In the genomic region with DNA sequence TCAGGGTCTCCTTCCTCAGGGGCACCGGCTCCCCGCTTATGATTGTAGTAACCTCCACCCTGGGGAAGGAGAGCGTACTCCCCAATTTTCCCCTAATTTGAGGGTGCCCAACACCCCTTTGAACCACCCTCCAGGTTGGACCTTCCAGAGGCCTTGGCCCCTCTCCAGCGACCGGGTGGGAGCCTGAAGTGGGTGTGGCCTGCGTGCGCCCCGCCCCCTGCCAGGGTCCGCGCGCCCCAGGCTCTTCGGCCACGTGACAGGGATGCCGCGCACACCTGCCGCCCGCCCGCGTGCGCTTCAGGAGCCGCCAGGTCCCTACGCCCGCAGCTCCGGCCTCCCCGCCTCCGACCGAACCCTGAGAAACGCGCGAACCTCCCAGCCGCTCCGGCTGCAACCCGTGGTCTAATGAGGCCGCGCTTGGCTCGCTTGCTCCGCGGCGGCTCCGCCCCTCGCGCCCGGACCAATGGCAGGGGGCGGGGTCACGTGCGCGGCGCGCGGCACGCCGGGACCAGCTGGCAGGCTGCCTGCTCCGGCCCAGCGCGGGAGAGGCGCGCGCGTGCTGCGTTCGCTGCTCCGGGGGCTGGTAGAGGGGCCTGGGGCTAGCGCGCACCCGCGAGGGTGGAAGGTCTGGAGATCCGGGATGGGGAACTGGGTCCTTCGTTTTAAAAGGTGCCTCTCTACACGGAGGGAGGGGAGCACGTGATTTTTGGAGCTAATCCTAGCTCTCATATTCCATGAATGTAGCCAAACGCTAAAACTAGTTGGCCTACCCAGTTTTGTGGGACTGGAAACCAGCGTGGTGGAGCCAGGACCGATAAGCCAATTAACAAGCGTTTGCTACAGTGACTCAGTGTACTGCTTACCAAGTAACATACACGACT, we compare ENCODE assay signal across 8 cellular contexts. TPM values are rescaled to one million over a fixed set of nuclear protein-coding genes. Genes with fewer than 3 reads are reported as not detected.
A peak's percentile ranks its signal among the peaks of the same experiment; 100 is the strongest.
DNase-seq lines count a peak whose midpoint lies in the region; ATAC-seq and TF ChIP-seq lines count a peak whose summit lies in the region.

Gene FOXRED2, minus strand, starts transcription at position 404 of the 881 bp plus-strand sequence. CDS start 618 bp downstream, outside the sequence.

- H3K4me1 ChIP-seq in Panc1 (ENCODE audit: control insufficient read depth, insufficient read depth, low read length) (no peaks in the 10 kb centered on the region), esophagus squamous epithelium (peaks cover 34 to 68% (median 40%) of the 10 kb centered on the region in 3 donors)

- TF ChIP-seq CTCF in Panc1 (IDR thresholded peaks at IDR 0.05) (no peak), esophagus squamous epithelium (IDR thresholded peaks at IDR 0.05) (peak in 1 of 6 experiments; percentile 7)

- in situ Hi-C loops in KBM-7 (cut with MboI; ENCODE audit: low pct_unique_long_range_greater_than_20kb, low sequenced_read_pairs) = no loop called here
- in situ Hi-C loops in Panc1 (cut with HindIII; ENCODE audit: low pct_unique_long_range_greater_than_20kb, low sequenced_read_pairs) = no loop called here

- H3K9me3 Mint-ChIP-seq in activated T-cell treated with anti-CD3 and anti-CD28 coated beads, Interleukin-2, amount 50 U/mL, for 4 hours = no peaks in the 10 kb centered on the region

- no peaks in the 10 kb centered on the region for H3K9me3 ChIP-seq in Panc1 (ENCODE audit: control insufficient read depth, insufficient read depth, low read depth, low read length)
- H3K9me3 ChIP-seq in esophagus squamous epithelium = no peaks in the 10 kb centered on the region

- H3K36me3 Mint-ChIP-seq in activated T-cell treated with anti-CD3 and anti-CD28 coated beads, Interleukin-2, amount 50 U/mL, for 4 hours (ENCODE audit: insufficient read depth) = peaks cover 16% of the 10 kb centered on the region

- H3K36me3 ChIP-seq in Panc1 (ENCODE audit: control insufficient read depth, insufficient read depth, low read length) (peaks cover 10% of the 10 kb centered on the region), esophagus squamous epithelium (peaks cover 0 to 27% (median 9%) of the 10 kb centered on the region in 3 donors)

- H3K4me3 ChIP-seq in Panc1 (ENCODE audit: low read depth in 2 of 2, low read length in 2 of 2) (peak within 1 kb of the TSS; percentile 48 to 60), esophagus squamous epithelium (peak within 1 kb of the TSS; percentile 45 to 66 (median 53))

- H3K27ac ChIP-seq in Panc1 (ENCODE audit: low read length) (peak within 1 kb of the TSS; percentile 80), esophagus squamous epithelium (peak within 1 kb of the TSS; percentile 66 to 90 (median 86))

- intact Hi-C loops in Panc1 (cut with micrococcal nuclease; ENCODE audit: unreplicated experiment) (no loop called here), esophagus squamous epithelium (cut with DNase I) (no loop called here)

- ATAC-seq in GM21390 (IDR thresholded peaks at IDR 0.05; ENCODE audit: unreplicated experiment) (peak; percentile 59), Panc1 (peak; percentile 88)
- ATAC-seq in activated T-cell treated with anti-CD3 and anti-CD28 coated beads, Interleukin-2, amount 50 U/mL, for 4 hours = peak; percentile 95 to 96

- peaks cover 7% of the 10 kb centered on the region for H3K4me1 Mint-ChIP-seq in activated T-cell treated with anti-CD3 and anti-CD28 coated beads, Interleukin-2, amount 50 U/mL, for 4 hours (ENCODE audit: low read depth)

- no TSS peak for BruUV-seq in Panc1 (replicated peaks; lab: Mats Ljungman, UMichigan)

- CTCF ChIA-PET in Panc1 (lab: Charles Lee) = no interaction called here

- H3K27me3 ChIP-seq in Panc1 (ENCODE audit: control insufficient read depth, insufficient read depth, low read length) = no peaks in the 10 kb centered on the region
- no peaks in the 10 kb centered on the region for H3K27me3 ChIP-seq in esophagus squamous epithelium

- WGBS in esophagus squamous epithelium, 2 donors = 10% methylated on average over 7 to 28 of the region's 75 CpGs

- H3K27me3 Mint-ChIP-seq in activated T-cell treated with anti-CD3 and anti-CD28 coated beads, Interleukin-2, amount 50 U/mL, for 4 hours (ENCODE audit: low read depth) = no peaks in the 10 kb centered on the region

- DNase-seq in COLO829 (ENCODE audit: low spot score) = peak; percentile 93
- DNase-seq in KBM-7 = peak; percentile 87
- DNase-seq in Panc1 (ENCODE audit: low read depth, low spot score) = no peak
- peak; percentile 85 for DNase-seq in activated T-cell treated with anti-CD3 and anti-CD28 coated beads, Interleukin-2, amount 50 U/mL, for 4 hours
- peak; percentile 39 for DNase-seq in esophagus squamous epithelium (lab: John Stamatoyannopoulos, UW)
- peak; percentile 82 for DNase-seq in myocyte (ENCODE audit: low read depth)
- DNase-seq in stimulated activated CD8-positive, alpha-beta memory T cell treated with anti-CD3 and anti-CD28 coated beads, Interleukin-7, amount 100 ng/mL, for 48 hours (ENCODE audit: extremely low read depth in 1 of 2, low read depth in 1 of 2) = peak; percentile 78

- POLR2A ChIA-PET in Panc1 (lab: Charles Lee) = interaction anchor here (0.6 kb wide), 2 partner anchors 25 to 179 kb away, joined by 4 to 5 read pairs; no protein-coding TSS in a partner anchor

- TF ChIP-seq POLR2A in esophagus squamous epithelium (IDR thresholded peaks at IDR 0.05) = peak in 3 of 4 donors; percentile 39 to 83 (median 77)

- peak within 1 kb of the TSS; percentile 76 for H3K4me3 Mint-ChIP-seq in activated T-cell treated with anti-CD3 and anti-CD28 coated beads, Interleukin-2, amount 50 U/mL, for 4 hours

RNA-seq across cellular contexts. Expression of gene FOXRED2, which starts in this region (rescaled TPM):
- total RNA-seq in Panc1 (2021; ENCODE audit: unreplicated experiment) (37.7 TPM), esophagus squamous epithelium (10 to 100 TPM in 2 of 4 donors, 1 to 10 TPM in 2; 3.8 to 21.0 (median 7.6) TPM), myocyte (12.2 and 13.8 TPM in 2 replicates)
- polyA plus RNA-seq in Panc1 (2012; ENCODE audit: insufficient read length) = 24.4 TPM
- total RNA-seq in activated T-cell treated with anti-CD3 and anti-CD28 coated beads, Interleukin-2, amount 50 U/mL, for 4 hours = 10 to 100 TPM; 28.0 to 38.0 (median 36.5) TPM
- polyA plus RNA-seq in myocyte (2012) = 7.0 TPM
